ENCODE assay signal across 8 cellular contexts in genomic region chr14:103607039-103607668, GRCh38. TPM values are rescaled to one million over a fixed set of nuclear protein-coding genes. Genes with fewer than 3 reads are reported as not detected.
DNase-seq lines count a peak whose midpoint lies in the region; ATAC-seq and TF ChIP-seq lines count a peak whose summit lies in the region.

No MANE protein-coding gene starts in this region.

- WGBS in lung, 2 donors: 2 to 5% methylated on average over 25 of the region's 25 CpGs

- peaks cover 0 to 15% of the 10 kb centered on the region in 2 donors for H3K4me1 ChIP-seq in lung (ENCODE audit: control insufficient read depth in 2 of 2, insufficient read depth in 2 of 2, low read length in 2 of 2)

- peaks cover 11% of the 10 kb centered on the region for H3K9me3 Mint-ChIP-seq in activated CD4-positive, alpha-beta memory T cell treated with anti-CD3 and anti-CD28 coated beads for 36 hours

- H3K4me3 ChIP-seq in GM12875 (ENCODE audit: low read depth, low read length) (peak overlapping the region; percentile 35), lung (no peak overlapping the region)

- no peak overlapping the region for H3K27ac Mint-ChIP-seq in activated CD4-positive, alpha-beta memory T cell treated with anti-CD3 and anti-CD28 coated beads for 36 hours

- no peaks in the 10 kb centered on the region for H3K27me3 ChIP-seq in lung (ENCODE audit: control insufficient read depth, insufficient read depth)

- H3K4me3 Mint-ChIP-seq in activated CD4-positive, alpha-beta memory T cell treated with anti-CD3 and anti-CD28 coated beads for 36 hours: peak overlapping the region; percentile 48

- H3K9me3 ChIP-seq in lung (ENCODE audit: control insufficient read depth in 2 of 2, insufficient read depth in 1 of 2, low read length in 1 of 2): peaks cover 0 to 4% of the 10 kb centered on the region in 2 donors

- no peak for TF ChIP-seq CTCF in GM12875 (IDR thresholded peaks at IDR 0.05; ENCODE audit: borderline replicate concordance, insufficient read depth, low read depth, low read length)
- TF ChIP-seq CTCF in lung (IDR thresholded peaks at IDR 0.05; ENCODE audit: control extremely low read depth, extremely low read depth): peak; percentile 18

- POLR2A ChIA-PET in activated CD4-positive, alpha-beta memory T cell treated with anti-CD3 and anti-CD28 coated beads for 36 hours (lab: Charles Lee): no interaction called here

- H3K27me3 Mint-ChIP-seq in activated CD4-positive, alpha-beta memory T cell treated with anti-CD3 and anti-CD28 coated beads for 36 hours: peaks cover 4% of the 10 kb centered on the region

- no peak overlapping the region for H3K27ac ChIP-seq in lung (ENCODE audit: low read depth in 1 of 2, low read length in 1 of 2)

- ATAC-seq in HG03095 (IDR thresholded peaks at IDR 0.05; ENCODE audit: unreplicated experiment) (peak; percentile 77), lung (ENCODE audit: insufficient read depth, low FRiP score) (peak; percentile 71), HG02571 (IDR thresholded peaks at IDR 0.05; ENCODE audit: unreplicated experiment) (no peak)

- no peaks in the 10 kb centered on the region for H3K36me3 ChIP-seq in lung (ENCODE audit: control insufficient read depth in 2 of 2, insufficient read depth in 2 of 2, low read length in 2 of 2)

- intact Hi-C loops in activated CD4-positive, alpha-beta memory T cell treated with anti-CD3 and anti-CD28 coated beads for 36 hours (cut with micrococcal nuclease): no loop called here

- CTCF ChIA-PET in activated CD4-positive, alpha-beta memory T cell treated with anti-CD3 and anti-CD28 coated beads for 36 hours (lab: Charles Lee): interaction anchor here (0.9 to 1.8 kb wide), 4 partner anchors 46 to 294 kb away, joined by 3 to 4 read pairs (median 3); no protein-coding TSS in a partner anchor

- H3K36me3 Mint-ChIP-seq in activated CD4-positive, alpha-beta memory T cell treated with anti-CD3 and anti-CD28 coated beads for 36 hours: peaks cover 7% of the 10 kb centered on the region

- peak; percentile 66 for DNase-seq in NCI-H526 treated with DMSO at 0.1 percent for 48 hours (lab: John Stamatoyannopoulos, UW)
- DNase-seq in activated CD4-positive, alpha-beta memory T cell treated with anti-CD3 and anti-CD28 coated beads for 36 hours: peak; percentile 81
- DNase-seq in effector CD4-positive, alpha-beta T cell: peak; percentile 30
- DNase-seq in lung (ENCODE audit: low spot score): peak; percentile 62
- DNase-seq in stimulated activated CD8-positive, alpha-beta memory T cell treated with anti-CD3 and anti-CD28 coated beads, Interleukin-7, amount 100 ng/mL, for 4 hours (ENCODE audit: low read depth in 2 of 2): peak; percentile 22 to 41

- peaks cover 16% of the 10 kb centered on the region for H3K4me1 Mint-ChIP-seq in activated CD4-positive, alpha-beta memory T cell treated with anti-CD3 and anti-CD28 coated beads for 36 hours (ENCODE audit: low read depth)

RNA-seq across cellular contexts. Expression of gene KLC1, which starts 21.9 kb away (rescaled TPM):
- 100 to 1,000 TPM; 119 to 130 TPM for total RNA-seq in activated CD4-positive, alpha-beta memory T cell treated with anti-CD3 and anti-CD28 coated beads for 36 hours
- total RNA-seq in lung: 100 to 1,000 TPM; 181 to 225 TPM
- 10 to 100 TPM; 93.3 to 97.2 TPM for polyA plus RNA-seq in lung

RNA-seq across cellular contexts. Expression of gene COA8, which starts 44.4 kb away (rescaled TPM):
- total RNA-seq in activated CD4-positive, alpha-beta memory T cell treated with anti-CD3 and anti-CD28 coated beads for 36 hours: 10 to 100 TPM; 46.2 to 48.9 TPM
- 10 to 100 TPM; 39.4 to 39.6 TPM for total RNA-seq in lung
- polyA plus RNA-seq in lung: 10 to 100 TPM; 30.6 to 59.8 TPM

RNA-seq across cellular contexts. Expression of gene BAG5, which starts 44.7 kb away (rescaled TPM):
- total RNA-seq in activated CD4-positive, alpha-beta memory T cell treated with anti-CD3 and anti-CD28 coated beads for 36 hours: 10 to 100 TPM; 23.2 to 23.8 TPM
- total RNA-seq in lung: 10 to 100 TPM; 24.8 to 26.0 TPM
- 10 to 100 TPM in 1 of 2 donors, 1 to 10 TPM in 1; 8.7 to 12.3 TPM for polyA plus RNA-seq in lung

Comparison
In these comparisons a context has a peak if more than half of its experiments do, and no peak if none do; other contexts are left out.
1. DNase-seq: peak in every context shown above with its lines; median percentile 81 in activated CD4-positive, alpha-beta memory T cell treated with anti-CD3 and anti-CD28 coated beads for 36 hours; 66 in NCI-H526 treated with DMSO at 0.1 percent for 48 hours; 62 in lung; 32 in stimulated activated CD8-positive, alpha-beta memory T cell treated with anti-CD3 and anti-CD28 coated beads, Interleukin-7, amount 100 ng/mL, for 4 hours; 30 in effector CD4-positive, alpha-beta T cell.